ENCODE assay signal across 24 cellular contexts in genomic region chr10:97168645-97169044, GRCh38. TPM values are rescaled to one million over a fixed set of nuclear protein-coding genes. Genes with fewer than 3 reads are reported as not detected.
DNase-seq lines count a peak whose midpoint lies in the region; ATAC-seq, FAIRE-seq and TF ChIP-seq lines count a peak whose summit lies in the region.
"Had no signal": no experiment of that assay in that cellular context is flagged by ENCODE, and none has a peak within 500 bp of the region (broad histone marks: within the 10 kb centered on the region; RNA-seq: fewer than 3 reads in every experiment).

No MANE protein-coding gene starts in this region.

- H2AFZ ChIP-seq in HepG2 (ENCODE audit: low read length) = no peak overlapping the region
- no peak overlapping the region for H2AFZ ChIP-seq in H1 (ENCODE audit: low read length)
- no peak overlapping the region for H2AFZ ChIP-seq in neuronal stem cell (ENCODE audit: low read length)
- H2AFZ ChIP-seq: GM23338 had no signal

- no peak for FAIRE-seq in HepG2 (lab: Jason Lieb, UNC)
- no peak for FAIRE-seq in H1 (lab: Jason Lieb, UNC)
- FAIRE-seq in HTR-8/SVneo (lab: Jason Lieb, UNC) = no peak
- FAIRE-seq: A549, D721Med, GM12878, GM19239, H54 had no signal

- H3K27me3 ChIP-seq in HepG2 (ENCODE audit: control insufficient read depth in 1 of 2, insufficient read depth in 2 of 2, low read length in 2 of 2) (peaks cover 9 to 76% of the 10 kb centered on the region in 2 experiments; a peak in 4 of 5 replicates), right lobe of liver (no peaks in the 10 kb centered on the region), H1 (replicated peaks in 1 of 4; ENCODE audit: control insufficient read depth in 3 of 4, extremely low read depth in 1 of 4, insufficient read depth in 3 of 4, low read length in 3 of 4) (no peaks in the 10 kb centered on the region), neuronal stem cell (ENCODE audit: control insufficient read depth in 3 of 3, insufficient read depth in 3 of 3, low read depth in 1 of 3, low read length in 3 of 3) (peaks cover 0 to 2% (median 1%) of the 10 kb centered on the region in 3 experiments)
- H3K27me3 ChIP-seq: BE2C had no signal

- intact Hi-C loops in HepG2 (cut with micrococcal nuclease; ENCODE audit: unreplicated experiment) = no loop called here
- intact Hi-C loops in right lobe of liver (cut with DNase I) = no loop called here

- H3K14ac ChIP-seq in H1 (ENCODE audit: insufficient read length) (no peak overlapping the region), neuronal stem cell (ENCODE audit: low read length) (no peak overlapping the region)

- H3K9ac ChIP-seq in HepG2 (ENCODE audit: insufficient read depth, low read depth, low read length) (no peak overlapping the region), H1 (replicated peaks in 1 of 4; ENCODE audit: extremely low read depth in 1 of 4, low read depth in 3 of 4, low read length in 3 of 4) (no peak overlapping the region), neuronal stem cell (ENCODE audit: low read depth, low read length, poor library complexity) (no peak overlapping the region)
- H3K9ac ChIP-seq: BLaER1 treated with 17β-estradiol and CSF1 and Interleukin-3, amounts not matched to agents 10 nM and 100 nM had no signal

- no peaks in the 10 kb centered on the region for H3K79me2 ChIP-seq in HepG2 (ENCODE audit: insufficient read depth, low read length)
- H3K79me2 ChIP-seq in H1 (ENCODE audit: control insufficient read depth in 1 of 2, insufficient read depth in 2 of 2, low read length in 2 of 2) = no peaks in the 10 kb centered on the region

- peaks cover 49% of the 10 kb centered on the region; the same call in 1 of the 2 replicates for H3K4me1 ChIP-seq in HepG2 (ENCODE audit: insufficient read depth, low read length)
- no peaks in the 10 kb centered on the region for H3K4me1 ChIP-seq in right lobe of liver
- H3K4me1 ChIP-seq in H1 (replicated peaks in 1 of 4; ENCODE audit: control insufficient read depth in 3 of 4, insufficient read depth in 4 of 4, low read length in 3 of 4) = peaks cover 0 to 7% (median 3%) of the 10 kb centered on the region in 4 experiments; a peak in 3 of 7 replicates
- H3K4me1 ChIP-seq in neuronal stem cell (ENCODE audit: control insufficient read depth in 2 of 2, insufficient read depth in 1 of 2, low read depth in 1 of 2, low read length in 2 of 2) = peaks cover 10 to 11% of the 10 kb centered on the region in 2 donors
- H3K4me1 ChIP-seq: A549, BE2C, HAP-1 had no signal

- H4K8ac ChIP-seq in H1 (ENCODE audit: extremely low read depth, insufficient read depth, low read length) (no peak overlapping the region), neuronal stem cell (ENCODE audit: low read depth, low read length) (no peak overlapping the region)

- TF ChIP-seq CTCF in HepG2 (CRISPR knock-in tag; IDR thresholded peaks at IDR 0.05) (no peak), right lobe of liver (IDR thresholded peaks at IDR 0.05) (no peak), H1 (IDR thresholded peaks at IDR 0.05; ENCODE audit: control extremely low read depth in 1 of 3, insufficient read depth in 1 of 3, low read depth in 1 of 3, low read length in 3 of 3) (no peak)

- H4K5ac ChIP-seq in H1 (ENCODE audit: insufficient read length, low read depth, low read length) = no peak overlapping the region

- TF ChIP-seq POLR2A in HepG2 (IDR thresholded peaks at IDR 0.05; ENCODE audit: insufficient read depth in 1 of 2, low read depth in 2 of 2, low read length in 2 of 2) = no peak
- no peak for TF ChIP-seq POLR2A in right lobe of liver (IDR thresholded peaks at IDR 0.05)
- TF ChIP-seq POLR2A in H1 (IDR thresholded peaks at IDR 0.05; ENCODE audit: control extremely low read depth in 1 of 2, low read depth in 2 of 2, low read length in 2 of 2) = no peak

- TF ChIP-seq EP300 in HepG2 (IDR thresholded peaks at IDR 0.05; ENCODE audit: low read depth in 2 of 2, low read length in 2 of 2) (no peak), HepG2 (CRISPR knock-in tag; IDR thresholded peaks at IDR 0.05; ENCODE audit: borderline replicate concordance) (no peak), H1 (IDR thresholded peaks at IDR 0.05; ENCODE audit: borderline replicate concordance in 1 of 2, low read depth in 2 of 2, low read length in 2 of 2) (no peak)

- H3K4me3 ChIP-seq in HepG2 (replicated peaks in 1 of 3; ENCODE audit: insufficient read depth in 1 of 3, low read depth in 2 of 3, low read length in 3 of 3) (no peak overlapping the region), right lobe of liver (no peak overlapping the region), H1 (ENCODE audit: extremely low read depth in 1 of 4, insufficient read depth in 2 of 4, low read depth in 3 of 4, low read length in 4 of 4) (no peak overlapping the region), neuronal stem cell (ENCODE audit: low read length in 2 of 2) (peak overlapping the region in 1 of 2 donors; percentile 53)
- H3K4me3 ChIP-seq: A549; BLaER1 treated with 17β-estradiol and CSF1 and Interleukin-3, amounts not matched to agents 10 nM and 100 nM; GM12878; GM23338; HAP-1 had no signal

- H2BK120ac ChIP-seq in H1 (replicated peaks; ENCODE audit: low read depth, low read length) = no peak overlapping the region
- no peak overlapping the region for H2BK120ac ChIP-seq in neuronal stem cell (ENCODE audit: low read depth, low read length)

- H2BK15ac ChIP-seq in H1 (ENCODE audit: low read length) (no peak overlapping the region), neuronal stem cell (ENCODE audit: low read length) (no peak overlapping the region)

- POLR2A ChIA-PET in HepG2 (lab: Yijun Ruan, JAX) = no interaction called here
- POLR2A ChIA-PET in H1 (lab: Charles Lee; ENCODE audit: partially characterized antibody) = no interaction called here

- no peak overlapping the region for H2BK20ac ChIP-seq in H1 (ENCODE audit: low read length)

- H3K27ac ChIP-seq in HepG2 (ENCODE audit: extremely low read length, insufficient read depth, low read length) (no peak overlapping the region), right lobe of liver (no peak overlapping the region), H1 (ENCODE audit: low read depth, low read length) (no peak overlapping the region), neuronal stem cell (replicated peaks; ENCODE audit: low read length) (no peak overlapping the region)
- H3K27ac ChIP-seq: A549; BLaER1 treated with 17β-estradiol and CSF1 and Interleukin-3, amounts not matched to agents 10 nM and 100 nM had no signal

- H4K20me1 ChIP-seq in HepG2 (ENCODE audit: insufficient read depth, low read length) (no peaks in the 10 kb centered on the region), H1 (replicated peaks in 1 of 2; ENCODE audit: control insufficient read depth in 1 of 2, insufficient read depth in 2 of 2, low read length in 2 of 2) (no peaks in the 10 kb centered on the region)

- 45% methylated on average over 2 of the region's 2 CpGs for WGBS in HepG2 (ENCODE audit: low lambda C conversion rate)
- WGBS in right lobe of liver (ENCODE audit: insufficient coverage, low coverage, low lambda C conversion rate, missing lambda C conversion rate) = 100% methylated on average over 1 of the region's 2 CpGs
- 93% methylated on average over 2 of the region's 2 CpGs; no CpG with 5 or more reads in 1 of the 2 experiments for WGBS in H1 (ENCODE audit: extremely low coverage in 1 of 2, insufficient coverage in 1 of 2, insufficient read length in 1 of 2, insufficient replicate concordance in 2 of 2, low coverage in 1 of 2, low lambda C conversion rate in 2 of 2, missing lambda C conversion rate in 1 of 2), 2 experiments
- WGBS in neuronal stem cell (ENCODE audit: extremely low coverage in 2 of 2, insufficient read length in 2 of 2, insufficient replicate concordance in 1 of 2), 2 donors = no CpG with 5 or more reads among the region's 2 CpGs

- H3K79me1 ChIP-seq in H1 (ENCODE audit: low read depth, low read length) (no peaks in the 10 kb centered on the region), neuronal stem cell (ENCODE audit: low read depth, low read length) (no peaks in the 10 kb centered on the region)

- no peak overlapping the region for H3K18ac ChIP-seq in H1 (ENCODE audit: extremely low read depth, low read length)
- no peak overlapping the region for H3K18ac ChIP-seq in neuronal stem cell (ENCODE audit: low read length)

- no TSS peak for BruUV-seq in HepG2 (replicated peaks; lab: Mats Ljungman, UMichigan)

- in situ Hi-C loops in HepG2 (cut with HindIII; ENCODE audit: extremely low pct_ligation_motif_present, low pct_unique_long_range_greater_than_20kb) = no loop called here

- TF ChIP-seq RAD21 in HepG2 (CRISPR knock-in tag; IDR thresholded peaks at IDR 0.05) (no peak), H1 (IDR thresholded peaks at IDR 0.05 in 1 of 2, conservative IDR thresholded peaks at IDR 0.05 in 1 of 2; ENCODE audit: low read depth in 2 of 2, low read length in 2 of 2) (no peak)

- CTCF ChIA-PET in HepG2 (lab: Yijun Ruan, JAX; ENCODE audit: low intra/inter-chr PET ratio, low total read pairs) (no interaction called here), H1 (lab: Charles Lee; ENCODE audit: partially characterized antibody) (interaction anchor here (0.9 to 20.0 kb wide), 3 partner anchors 11 to 96 kb away, joined by 3 to 320 read pairs (median 6); no protein-coding TSS in a partner anchor)

- DNase-seq in HepG2 (ENCODE audit: low spot score) (no peak), right lobe of liver (no peak), H1 (ENCODE audit: low read depth in 1 of 2, low spot score in 2 of 2) (no peak), neuronal stem cell (ENCODE audit: low spot score) (no peak), HTR-8/SVneo (ENCODE audit: insufficient read length, low spot score) (no peak)
- DNase-seq: 8988T; ACHN; AML-193; BE2C; CD4-positive, alpha-beta T cell; CD8-positive, alpha-beta memory T cell; DMS 273 treated with DMSO at 0.1 percent for 48 hours; DMS79; EL; GDM1 had no signal

- H2AK5ac ChIP-seq in H1 (ENCODE audit: low read depth, low read length) = no peak overlapping the region; the same call in 1 of the 2 replicates
- peak overlapping the region; percentile 49 for H2AK5ac ChIP-seq in neuronal stem cell (ENCODE audit: low read depth, low read length)

- H3K4ac ChIP-seq in H1 (replicated peaks; ENCODE audit: insufficient read length, low read depth, low read length) (no peak overlapping the region), neuronal stem cell (ENCODE audit: low read length) (no peak overlapping the region)

- H3K23me2 ChIP-seq in H1 (ENCODE audit: low read depth, low read length) = no peaks in the 10 kb centered on the region

- no peak overlapping the region for H4K91ac ChIP-seq in H1 (replicated peaks; ENCODE audit: insufficient read length, low read length)
- H4K91ac ChIP-seq in neuronal stem cell (ENCODE audit: low read depth, low read length, poor library complexity) = no peak overlapping the region

- H3K4me2 ChIP-seq in HepG2 (ENCODE audit: low read depth, low read length) = no peak overlapping the region
- H3K4me2 ChIP-seq in H1 (ENCODE audit: insufficient read depth in 1 of 2, low read depth in 2 of 2, low read length in 2 of 2) = no peak overlapping the region
- no peak overlapping the region for H3K4me2 ChIP-seq in neuronal stem cell (ENCODE audit: insufficient read depth, low read length, poor library complexity, severe bottlenecking)
- H3K4me2 ChIP-seq: A549; BLaER1 treated with 17β-estradiol and CSF1 and Interleukin-3, amounts not matched to agents 10 nM and 100 nM; GM23338 had no signal

- H3K9me3 ChIP-seq in HepG2 (ENCODE audit: low read length) (no peaks in the 10 kb centered on the region), right lobe of liver (no peaks in the 10 kb centered on the region), H1 (ENCODE audit: insufficient read depth in 2 of 2, low read depth in 1 of 2, low read length in 1 of 2) (no peaks in the 10 kb centered on the region), neuronal stem cell (replicated peaks in 1 of 2; ENCODE audit: control insufficient read depth in 2 of 2, insufficient read depth in 1 of 2, low read depth in 1 of 2, low read length in 2 of 2) (no peaks in the 10 kb centered on the region)
- H3K9me3 ChIP-seq: A549; BE2C; BLaER1 treated with 17β-estradiol and CSF1 and Interleukin-3, amounts not matched to agents 10 nM and 100 nM; HAP-1 had no signal

- H3K23ac ChIP-seq in H1 (ENCODE audit: insufficient read length) (no peak overlapping the region), neuronal stem cell (ENCODE audit: low read depth, low read length, poor library complexity) (peak overlapping the region; percentile 44)

- no peak overlapping the region for H3K56ac ChIP-seq in H1 (replicated peaks; ENCODE audit: insufficient read length, low read depth, low read length)

- ATAC-seq in HepG2 = no peak
- no peak for ATAC-seq in right lobe of liver
- no peak for ATAC-seq in GM21723 (IDR thresholded peaks at IDR 0.05; ENCODE audit: unreplicated experiment)
- ATAC-seq: A549, GM12878 had no signal

- H2BK12ac ChIP-seq in H1 (ENCODE audit: low read depth, low read length) = no peak overlapping the region
- H2BK12ac ChIP-seq in neuronal stem cell (ENCODE audit: low read length) = no peak overlapping the region

- H3K36me3 ChIP-seq in HepG2 (replicated peaks in 1 of 2; ENCODE audit: control insufficient read depth in 1 of 2, insufficient read depth in 2 of 2, low read length in 2 of 2) (no peaks in the 10 kb centered on the region), right lobe of liver (no peaks in the 10 kb centered on the region), H1 (ENCODE audit: control insufficient read depth in 2 of 4, insufficient read depth in 4 of 4, low read length in 3 of 4) (no peaks in the 10 kb centered on the region), neuronal stem cell (replicated peaks in 1 of 2; ENCODE audit: control insufficient read depth in 2 of 2, insufficient read depth in 2 of 2, low read length in 2 of 2) (no peaks in the 10 kb centered on the region)
- H3K36me3 ChIP-seq: BE2C; BLaER1 treated with 17β-estradiol and CSF1 and Interleukin-3, amounts not matched to agents 10 nM and 100 nM; HAP-1 had no signal

- H2BK5ac ChIP-seq in H1 (ENCODE audit: low read depth, low read length) = no peak overlapping the region
- H2BK5ac ChIP-seq in neuronal stem cell (ENCODE audit: low read length) = no peak overlapping the region

RNA-seq across cellular contexts. Expression of gene SLIT1, which starts 17.1 kb away (rescaled TPM):
- total RNA-seq in HepG2 (2016; rRNA removed; fragmentation: Illumina TruSeq; extraction: Trizol) (0.07 and 0.33 TPM in 2 replicates), right lobe of liver (under 1 TPM in 5 of 6 experiments, not detected in 1; 0.04 to 0.29 (median 0.12) TPM)
- total RNA-seq in HepG2 (2016; cell fraction: cytosol; rRNA removed; fragmentation: Illumina TruSeq; extraction: Trizol; ENCODE audit: low read depth) = 0.09 TPM in 1 of 2 replicates, not detected in the other
- total RNA-seq in HepG2 (2016; cell fraction: insoluble cytoplasmic fraction; rRNA removed; fragmentation: Illumina TruSeq; extraction: Trizol) = 0.03 and 0.06 TPM in 2 replicates
- 0.07 and 0.09 TPM in 2 replicates for total RNA-seq in HepG2 (2016; cell fraction: membrane; rRNA removed; fragmentation: Illumina TruSeq; extraction: Trizol)
- 0.43 and 0.72 TPM in 2 replicates for total RNA-seq in HepG2 (2016; cell fraction: nucleus; rRNA removed; fragmentation: Illumina TruSeq; extraction: Trizol)
- polyA plus RNA-seq in HepG2 (2011; rRNA removed) (0.09 and 0.22 TPM in 2 replicates), H1 (2011; rRNA removed) (0.70 and 1.1 TPM in 2 replicates)
- 0.05 TPM in 2 replicates for polyA plus RNA-seq in HepG2 (2011; cell fraction: cytosol; rRNA removed)
- polyA plus RNA-seq in HepG2 (2011; cell fraction: nucleus; rRNA removed) = 0.52 and 0.96 TPM in 2 replicates
- polyA plus RNA-seq in HepG2 (2012) = 0.17 and 0.23 TPM in 2 replicates
- 0.12 TPM in 1 of 2 replicates, not detected in the other for polyA plus RNA-seq in HepG2 (2016; cell fraction: cytosol; fragmentation: Illumina TruSeq; extraction: Trizol; ENCODE audit: low read depth)
- polyA plus RNA-seq in HepG2 (2016; cell fraction: insoluble cytoplasmic fraction; fragmentation: Illumina TruSeq; extraction: Trizol; ENCODE audit: low read depth) = 0.17 TPM in 1 of 2 replicates, not detected in the other
- 0.05 TPM in 1 of 2 replicates, not detected in the other for polyA plus RNA-seq in HepG2 (2016; cell fraction: membrane; fragmentation: Illumina TruSeq; extraction: Trizol; ENCODE audit: low read depth)
- polyA plus RNA-seq in HepG2 (2016; cell fraction: nucleus; fragmentation: Illumina TruSeq; extraction: Trizol; ENCODE audit: insufficient read depth, low read depth) = 0.11 TPM in 1 of 2 replicates, not detected in the other
- 0.05 and 2.2 TPM in 2 replicates for polyA minus RNA-seq in HepG2 (2011; rRNA and poly(A)+ RNA removed; ENCODE audit: low replicate concordance)
- 0.59 TPM in 1 of 2 replicates, not detected in the other for polyA minus RNA-seq in HepG2 (2011; cell fraction: cytosol; rRNA and poly(A)+ RNA removed)
- 1.6 and 1.8 TPM in 2 replicates for polyA minus RNA-seq in HepG2 (2011; cell fraction: nucleus; rRNA and poly(A)+ RNA removed)
- total RNA-seq in H1 (2021; fragmentation: NEBNext Ultra II Directional; extraction: Animal tissue kit (Norgen Biotek cat#: 25700)) = 0.88 and 1.2 TPM in 2 replicates
- 0.79 TPM for polyA plus RNA-seq in H1 (2011; cell fraction: cytosol; rRNA removed)
- polyA plus RNA-seq in H1 (2011; cell fraction: nucleus; rRNA removed) = 3.4 TPM
- 0.50 to 0.74 TPM (median 0.57 TPM) in 4 replicates for polyA plus RNA-seq in H1 (2012, experiment 1 of 2)
- 0.26 TPM for polyA plus RNA-seq in H1 (2012, experiment 2 of 2)
- polyA plus RNA-seq in H1 (2013, experiment 1 of 2) = 0.53 TPM
- polyA plus RNA-seq in H1 (2013, experiment 2 of 2) = 0.39 TPM
- 0.78 and 1.0 TPM in 2 replicates for polyA minus RNA-seq in H1 (2011; rRNA and poly(A)+ RNA removed)
- polyA minus RNA-seq in H1 (2011; cell fraction: cytosol; rRNA and poly(A)+ RNA removed) = 0.44 TPM
- polyA minus RNA-seq in H1 (2011; cell fraction: nucleus; rRNA and poly(A)+ RNA removed) = 2.9 TPM
- polyA plus RNA-seq in neuronal stem cell (2013, experiment 1 of 2) = 0.35 TPM
- polyA plus RNA-seq in neuronal stem cell (2013, experiment 2 of 2) = 0.40 TPM

Comparison
In these comparisons a context has a peak if more than half of its experiments do, and no peak if none do; other contexts are left out.
1. Of the 41 proteins assayed by ChIP-seq in both HepG2 and H1: peak only in HepG2: none; only in H1: KDM1A; in both: none; in neither: 39; mixed calls (peak in some experiments, not most) for 1.